In the genomic region with DNA sequence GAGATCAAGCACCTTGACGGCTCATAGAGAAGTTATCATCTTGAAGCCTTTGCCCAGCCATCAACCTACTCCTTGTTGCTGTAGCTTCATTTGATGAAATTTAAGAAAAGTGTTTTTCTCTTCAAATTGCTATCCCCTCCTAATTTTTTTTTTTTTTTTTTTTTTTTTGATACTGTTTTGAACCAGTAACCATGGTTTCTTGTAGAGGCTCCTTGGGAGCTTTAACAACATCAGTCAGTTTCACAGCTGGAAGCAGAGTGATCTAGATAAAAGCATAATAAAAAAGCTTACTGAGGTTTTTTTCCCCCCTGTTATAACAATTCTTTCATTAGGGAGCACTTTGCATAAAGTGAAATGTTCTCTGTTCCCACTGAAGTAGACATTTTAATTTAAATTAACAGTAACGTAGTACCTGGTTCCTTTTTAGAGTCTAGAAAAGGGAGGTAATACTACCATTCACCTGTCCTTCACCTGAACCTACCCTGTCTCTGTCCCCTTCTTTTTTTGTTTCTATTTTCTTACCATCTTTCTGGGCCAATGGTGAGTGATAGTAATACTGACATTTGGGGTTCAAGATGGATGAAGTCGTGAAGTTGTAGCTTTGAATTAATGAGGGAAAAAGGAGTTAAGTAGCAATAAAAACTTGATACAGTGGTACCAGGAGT, we compare ENCODE assay signal across 28 cellular contexts.
"Had no signal": no experiment of that assay in that cellular context is flagged by ENCODE, and none has a peak within 500 bp of the region (broad histone marks: within the 10 kb centered on the region; RNA-seq: fewer than 3 reads in every experiment).

No MANE protein-coding gene starts in this region.

- H3K27ac Mint-ChIP-seq: activated CD4-positive, alpha-beta memory T cell treated with anti-CD3 and anti-CD28 coated beads, Interleukin-2, amount 10 ng/mL, durations not matched to agents 7 days and 5 days; activated CD4-positive, alpha-beta T cell treated with anti-CD3 and anti-CD28 coated beads for 36 hours; activated naive CD4-positive, alpha-beta T cell treated with anti-CD3 and anti-CD28 coated beads for 36 hours; activated naive CD8-positive, alpha-beta T cell; activated T-helper 17 cell treated with anti-CD3 and anti-CD28 coated beads, Interleukin-2, amount 50 U/mL, for 72 hours had no signal

- H3K9ac ChIP-seq: SK-N-SH had no signal

- H3K27me3 Mint-ChIP-seq: activated CD4-positive, alpha-beta memory T cell treated with anti-CD3 and anti-CD28 coated beads, Interleukin-2, amount 10 ng/mL, durations not matched to agents 7 days and 5 days; activated CD4-positive, alpha-beta T cell treated with anti-CD3 and anti-CD28 coated beads for 36 hours; activated naive CD8-positive, alpha-beta T cell; activated T-helper 17 cell treated with anti-CD3 and anti-CD28 coated beads, Interleukin-2, amount 50 U/mL, for 72 hours had no signal

- ATAC-seq: activated CD4-positive, alpha-beta T cell treated with anti-CD3 and anti-CD28 coated beads for 36 hours; activated T-helper 17 cell treated with anti-CD3 and anti-CD28 coated beads, Interleukin-2, amount 50 U/mL, for 72 hours had no signal

- H3K27ac ChIP-seq: Peyer's patch, RWPE1, SJCRH30, VCaP had no signal

- H3K9me3 Mint-ChIP-seq: activated CD4-positive, alpha-beta memory T cell treated with anti-CD3 and anti-CD28 coated beads, Interleukin-2, amount 10 ng/mL, durations not matched to agents 7 days and 5 days; activated naive CD4-positive, alpha-beta T cell treated with anti-CD3 and anti-CD28 coated beads for 36 hours had no signal

- H3K4me2 ChIP-seq: SK-N-SH had no signal

- H3K9me3 ChIP-seq: Peyer's patch, SJCRH30, SK-N-SH had no signal

- H3K4me1 ChIP-seq: SJCRH30 had no signal

- H3K9me2 ChIP-seq: SK-N-SH had no signal

- H3K36me3 ChIP-seq: Peyer's patch had no signal

- H3K4me3 ChIP-seq: Peyer's patch, SJCRH30 had no signal

- H3K27me3 ChIP-seq: Peyer's patch, SJCRH30 had no signal

- H3K4me3 Mint-ChIP-seq: activated CD4-positive, alpha-beta memory T cell treated with anti-CD3 and anti-CD28 coated beads, Interleukin-2, amount 10 ng/mL, durations not matched to agents 7 days and 5 days; activated CD4-positive, alpha-beta T cell treated with anti-CD3 and anti-CD28 coated beads for 36 hours; activated naive CD4-positive, alpha-beta T cell treated with anti-CD3 and anti-CD28 coated beads for 36 hours; activated naive CD8-positive, alpha-beta T cell; activated T-helper 17 cell treated with anti-CD3 and anti-CD28 coated beads, Interleukin-2, amount 50 U/mL, for 72 hours had no signal

- DNase-seq: activated CD4-positive, alpha-beta memory T cell treated with anti-CD3 and anti-CD28 coated beads, Interleukin-2, amount 10 ng/mL, durations not matched to agents 7 days and 5 days; activated CD4-positive, alpha-beta T cell treated with anti-CD3 and anti-CD28 coated beads for 36 hours; activated CD4-positive, alpha-beta T cell treated with anti-CD3 and anti-CD28 coated beads, Interleukin-2, amount 50 U/mL, for 1 hour; activated gamma-delta T cell; activated naive CD4-positive, alpha-beta T cell treated with anti-CD3 and anti-CD28 coated beads for 36 hours; activated T-cell treated with anti-CD3 and anti-CD28 coated beads for 4 hours; activated T-cell treated with anti-CD3 and anti-CD28 coated beads, Interleukin-2, amount 50 U/mL, for 48 hours; amygdala; cerebellar nuclear complex; Kasumi-1; NCI-H1105 treated with DMSO at 0.1 percent for 48 hours; NCI-H1436 treated with DMSO at 0.1 percent for 48 hours; NCI-H187; NCI-H2081; NCI-H2171; NCI-H345; NCI-H510A; NCI-H526 treated with DMSO at 0.1 percent for 48 hours; NCI-H82; Peyer's patch; Right ventricle myocardium superior; SJCRH30; SK-N-SH; T-helper 1 cell had no signal
